1 cellular context compared by ENCODE assay signal in genomic region chr14:106401316-106401715, GRCh38.
TF ChIP-seq lines count a peak whose summit lies in the region.

No MANE protein-coding gene starts in this region.

TF ChIP-seq in K562, 482 proteins besides CTCF, POLR2A, EP300 and RAD21 (continued from another document):
- TF ChIP-seq MNT (conservative IDR thresholded peaks at IDR 0.05) (peak in 1 of 2 experiments; percentile 46; a peak in 1 of 4 replicates), PHF8 (IDR thresholded peaks at IDR 0.05; ENCODE audit: borderline replicate concordance, low read length) (peak; percentile 31; the same call in 1 of the 2 replicates), TFAP4 (CRISPR knock-in tag; IDR thresholded peaks at IDR 0.05; ENCODE audit: borderline replicate concordance) (peak; percentile 63; the same call in 1 of the 2 replicates), CREM (IDR thresholded peaks at IDR 0.05; ENCODE audit: low read depth) (peak; percentile 49), ZNF143 (CRISPR knock-in tag; IDR thresholded peaks at IDR 0.05) (peak; percentile 62), TAF1 (IDR thresholded peaks at IDR 0.05; ENCODE audit: control insufficient read depth, extremely low read depth, insufficient read depth, low read length, severe bottlenecking) (peak; percentile 41), RBFOX2 (IDR thresholded peaks at IDR 0.05; ENCODE audit: low read depth, low read length) (peak; percentile 65), ZBTB7A (IDR thresholded peaks at IDR 0.05; ENCODE audit: borderline replicate concordance, control insufficient read depth, low read depth, low read length) (0 out of 2 replicates have a peak, but pooled peaks have one; percentile 37), RB1 (IDR thresholded peaks at IDR 0.05; ENCODE audit: low read depth) (peak; percentile 78; the same call in 1 of the 2 replicates)
- TF ChIP-seq, protein P1, sequence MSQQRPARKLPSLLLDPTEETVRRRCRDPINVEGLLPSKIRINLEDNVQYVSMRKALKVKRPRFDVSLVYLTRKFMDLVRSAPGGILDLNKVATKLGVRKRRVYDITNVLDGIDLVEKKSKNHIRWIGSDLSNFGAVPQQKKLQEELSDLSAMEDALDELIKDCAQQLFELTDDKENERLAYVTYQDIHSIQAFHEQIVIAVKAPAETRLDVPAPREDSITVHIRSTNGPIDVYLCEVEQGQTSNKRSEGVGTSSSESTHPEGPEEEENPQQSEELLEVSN (IDR thresholded peaks at IDR 0.05; ENCODE audit: borderline replicate concordance in 1 of 2, extremely low read depth in 1 of 2, insufficient read depth in 1 of 2, insufficient read length in 1 of 2, low read depth in 1 of 2, low read length in 1 of 2, poor library complexity in 1 of 2, severe bottlenecking in 1 of 2) = peak; percentile 59 to 92
